ENCODE assay signal across 2 cellular contexts in the genomic region with DNA sequence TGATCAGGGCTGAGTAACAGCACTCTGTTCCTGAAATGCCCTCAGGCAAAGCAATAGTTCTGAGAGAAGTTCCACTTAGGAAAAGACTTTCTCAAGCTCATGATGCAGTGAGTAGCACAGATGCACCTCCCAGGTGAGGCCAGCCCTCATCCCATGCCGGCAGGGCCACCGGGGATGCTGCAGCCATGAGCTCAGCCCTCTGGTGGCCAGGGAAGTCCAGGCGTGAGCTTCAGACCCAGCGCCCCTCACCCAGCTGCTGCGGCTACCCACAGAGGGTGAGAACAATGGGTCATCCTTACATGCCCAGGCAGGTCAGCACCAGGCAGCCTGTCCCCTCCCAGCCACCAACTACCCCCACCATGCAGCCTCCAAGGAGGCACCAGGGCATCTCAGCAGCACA.
TF ChIP-seq lines count a peak whose summit lies in the region.

No MANE protein-coding gene starts in this region.

TF ChIP-seq in HepG2, 621 proteins besides CTCF, POLR2A, EP300 and RAD21 (continued from another document):
- TF ChIP-seq, protein P1, sequence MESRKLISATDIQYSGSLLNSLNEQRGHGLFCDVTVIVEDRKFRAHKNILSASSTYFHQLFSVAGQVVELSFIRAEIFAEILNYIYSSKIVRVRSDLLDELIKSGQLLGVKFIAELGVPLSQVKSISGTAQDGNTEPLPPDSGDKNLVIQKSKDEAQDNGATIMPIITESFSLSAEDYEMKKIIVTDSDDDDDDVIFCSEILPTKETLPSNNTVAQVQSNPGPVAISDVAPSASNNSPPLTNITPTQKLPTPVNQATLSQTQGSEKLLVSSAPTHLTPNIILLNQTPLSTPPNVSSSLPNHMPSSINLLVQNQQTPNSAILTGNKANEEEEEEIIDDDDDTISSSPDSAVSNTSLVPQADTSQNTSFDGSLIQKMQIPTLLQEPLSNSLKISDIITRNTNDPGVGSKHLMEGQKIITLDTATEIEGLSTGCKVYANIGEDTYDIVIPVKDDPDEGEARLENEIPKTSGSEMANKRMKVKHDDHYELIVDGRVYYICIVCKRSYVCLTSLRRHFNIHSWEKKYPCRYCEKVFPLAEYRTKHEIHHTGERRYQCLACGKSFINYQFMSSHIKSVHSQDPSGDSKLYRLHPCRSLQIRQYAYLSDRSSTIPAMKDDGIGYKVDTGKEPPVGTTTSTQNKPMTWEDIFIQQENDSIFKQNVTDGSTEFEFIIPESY (CRISPR knock-in tag; IDR thresholded peaks at IDR 0.05): 0 out of 2 replicates have a peak, but pooled peaks have one; percentile 30

TF ChIP-seq in SK-N-SH treated with all-trans-retinoic acid at 6 μM for 48 hours, 23 proteins besides CTCF, POLR2A, EP300 and RAD21:
- TF ChIP-seq, protein P2, sequence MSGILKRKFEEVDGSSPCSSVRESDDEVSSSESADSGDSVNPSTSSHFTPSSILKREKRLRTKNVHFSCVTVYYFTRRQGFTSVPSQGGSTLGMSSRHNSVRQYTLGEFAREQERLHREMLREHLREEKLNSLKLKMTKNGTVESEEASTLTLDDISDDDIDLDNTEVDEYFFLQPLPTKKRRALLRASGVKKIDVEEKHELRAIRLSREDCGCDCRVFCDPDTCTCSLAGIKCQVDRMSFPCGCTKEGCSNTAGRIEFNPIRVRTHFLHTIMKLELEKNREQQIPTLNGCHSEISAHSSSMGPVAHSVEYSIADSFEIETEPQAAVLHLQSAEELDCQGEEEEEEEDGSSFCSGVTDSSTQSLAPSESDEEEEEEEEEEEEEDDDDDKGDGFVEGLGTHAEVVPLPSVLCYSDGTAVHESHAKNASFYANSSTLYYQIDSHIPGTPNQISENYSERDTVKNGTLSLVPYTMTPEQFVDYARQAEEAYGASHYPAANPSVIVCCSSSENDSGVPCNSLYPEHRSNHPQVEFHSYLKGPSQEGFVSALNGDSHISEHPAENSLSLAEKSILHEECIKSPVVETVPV (CRISPR knock-in tag; IDR thresholded peaks at IDR 0.05): no peak
- TF ChIP-seq, protein P3, sequence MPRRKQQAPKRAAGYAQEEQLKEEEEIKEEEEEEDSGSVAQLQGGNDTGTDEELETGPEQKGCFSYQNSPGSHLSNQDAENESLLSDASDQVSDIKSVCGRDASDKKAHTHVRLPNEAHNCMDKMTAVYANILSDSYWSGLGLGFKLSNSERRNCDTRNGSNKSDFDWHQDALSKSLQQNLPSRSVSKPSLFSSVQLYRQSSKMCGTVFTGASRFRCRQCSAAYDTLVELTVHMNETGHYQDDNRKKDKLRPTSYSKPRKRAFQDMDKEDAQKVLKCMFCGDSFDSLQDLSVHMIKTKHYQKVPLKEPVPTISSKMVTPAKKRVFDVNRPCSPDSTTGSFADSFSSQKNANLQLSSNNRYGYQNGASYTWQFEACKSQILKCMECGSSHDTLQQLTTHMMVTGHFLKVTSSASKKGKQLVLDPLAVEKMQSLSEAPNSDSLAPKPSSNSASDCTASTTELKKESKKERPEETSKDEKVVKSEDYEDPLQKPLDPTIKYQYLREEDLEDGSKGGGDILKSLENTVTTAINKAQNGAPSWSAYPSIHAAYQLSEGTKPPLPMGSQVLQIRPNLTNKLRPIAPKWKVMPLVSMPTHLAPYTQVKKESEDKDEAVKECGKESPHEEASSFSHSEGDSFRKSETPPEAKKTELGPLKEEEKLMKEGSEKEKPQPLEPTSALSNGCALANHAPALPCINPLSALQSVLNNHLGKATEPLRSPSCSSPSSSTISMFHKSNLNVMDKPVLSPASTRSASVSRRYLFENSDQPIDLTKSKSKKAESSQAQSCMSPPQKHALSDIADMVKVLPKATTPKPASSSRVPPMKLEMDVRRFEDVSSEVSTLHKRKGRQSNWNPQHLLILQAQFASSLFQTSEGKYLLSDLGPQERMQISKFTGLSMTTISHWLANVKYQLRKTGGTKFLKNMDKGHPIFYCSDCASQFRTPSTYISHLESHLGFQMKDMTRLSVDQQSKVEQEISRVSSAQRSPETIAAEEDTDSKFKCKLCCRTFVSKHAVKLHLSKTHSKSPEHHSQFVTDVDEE (CRISPR knock-in tag; IDR thresholded peaks at IDR 0.05): no peak
- TF ChIP-seq ESRRG (CRISPR knock-in tag; IDR thresholded peaks at IDR 0.05) (no peak), GLIS3 (CRISPR knock-in tag; IDR thresholded peaks at IDR 0.05) (no peak), ZFP3 (CRISPR knock-in tag; IDR thresholded peaks at IDR 0.05) (no peak), ZFP30 (CRISPR knock-in tag; IDR thresholded peaks at IDR 0.05) (no peak), ZNF565 (CRISPR knock-in tag; conservative IDR thresholded peaks at IDR 0.05; ENCODE audit: low read depth) (no peak), ISL1 (CRISPR knock-in tag; IDR thresholded peaks at IDR 0.05) (no peak), RARB (CRISPR knock-in tag; IDR thresholded peaks at IDR 0.05) (no peak), ZC3H10 (CRISPR knock-in tag; IDR thresholded peaks at IDR 0.05) (no peak), TOX (CRISPR knock-in tag; IDR thresholded peaks at IDR 0.05; ENCODE audit: borderline replicate concordance) (no peak), CSDC2 (CRISPR knock-in tag; IDR thresholded peaks at IDR 0.05) (no peak), PPARA (CRISPR knock-in tag; IDR thresholded peaks at IDR 0.05; ENCODE audit: borderline replicate concordance) (no peak), ZNF8 (CRISPR knock-in tag; IDR thresholded peaks at IDR 0.05) (no peak), SNAI2 (CRISPR knock-in tag; IDR thresholded peaks at IDR 0.05) (no peak), BACH2 (CRISPR knock-in tag; IDR thresholded peaks at IDR 0.05; ENCODE audit: borderline replicate concordance) (no peak)
- TF ChIP-seq, protein P4, sequence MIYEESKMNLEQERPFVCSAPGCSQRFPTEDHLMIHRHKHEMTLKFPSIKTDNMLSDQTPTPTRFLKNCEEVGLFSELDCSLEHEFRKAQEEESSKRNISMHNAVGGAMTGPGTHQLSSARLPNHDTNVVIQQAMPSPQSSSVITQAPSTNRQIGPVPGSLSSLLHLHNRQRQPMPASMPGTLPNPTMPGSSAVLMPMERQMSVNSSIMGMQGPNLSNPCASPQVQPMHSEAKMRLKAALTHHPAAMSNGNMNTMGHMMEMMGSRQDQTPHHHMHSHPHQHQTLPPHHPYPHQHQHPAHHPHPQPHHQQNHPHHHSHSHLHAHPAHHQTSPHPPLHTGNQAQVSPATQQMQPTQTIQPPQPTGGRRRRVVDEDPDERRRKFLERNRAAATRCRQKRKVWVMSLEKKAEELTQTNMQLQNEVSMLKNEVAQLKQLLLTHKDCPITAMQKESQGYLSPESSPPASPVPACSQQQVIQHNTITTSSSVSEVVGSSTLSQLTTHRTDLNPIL (CRISPR knock-in tag; IDR thresholded peaks at IDR 0.05; ENCODE audit: low read depth): no peak
- TF ChIP-seq, protein P5, sequence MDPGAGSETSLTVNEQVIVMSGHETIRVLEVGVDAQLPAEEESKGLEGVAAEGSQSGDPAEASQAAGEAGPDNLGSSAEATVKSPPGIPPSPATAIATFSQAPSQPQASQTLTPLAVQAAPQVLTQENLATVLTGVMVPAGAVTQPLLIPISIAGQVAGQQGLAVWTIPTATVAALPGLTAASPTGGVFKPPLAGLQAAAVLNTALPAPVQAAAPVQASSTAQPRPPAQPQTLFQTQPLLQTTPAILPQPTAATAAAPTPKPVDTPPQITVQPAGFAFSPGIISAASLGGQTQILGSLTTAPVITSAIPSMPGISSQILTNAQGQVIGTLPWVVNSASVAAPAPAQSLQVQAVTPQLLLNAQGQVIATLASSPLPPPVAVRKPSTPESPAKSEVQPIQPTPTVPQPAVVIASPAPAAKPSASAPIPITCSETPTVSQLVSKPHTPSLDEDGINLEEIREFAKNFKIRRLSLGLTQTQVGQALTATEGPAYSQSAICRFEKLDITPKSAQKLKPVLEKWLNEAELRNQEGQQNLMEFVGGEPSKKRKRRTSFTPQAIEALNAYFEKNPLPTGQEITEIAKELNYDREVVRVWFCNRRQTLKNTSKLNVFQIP (CRISPR knock-in tag; IDR thresholded peaks at IDR 0.05; ENCODE audit: borderline replicate concordance, low read depth): no peak
TF ChIP-seq in SK-N-SH treated with all-trans-retinoic acid at 6 μM for 48 hours: peak in this region for 0.
